Comparison of ENCODE assay signal across 15 cellular contexts in genomic region chr4:138869165-138869564, GRCh38.
DNase-seq lines count a peak whose midpoint lies in the region; ATAC-seq lines count a peak whose summit lies in the region.
"Had no signal": no experiment of that assay in that cellular context is flagged by ENCODE, and none has a peak within 500 bp of the region (broad histone marks: within the 10 kb centered on the region; RNA-seq: fewer than 3 reads in every experiment).

No MANE protein-coding gene starts in this region.

- no peak overlapping the region for H3K23ac ChIP-seq in mesenchymal stem cell (ENCODE audit: low read length in 2 of 2)

- no peaks in the 10 kb centered on the region for H3K9me3 Mint-ChIP-seq in stimulated activated naive B cell treated with anti-CD40 and anti-IgM and Interleukin-4, amounts not matched to agents 10 μg/mL and 1 μg/mL and 100 μg/mL, for 72 hours
- H3K9me3 Mint-ChIP-seq: CD8-positive, alpha-beta memory T cell had no signal

- H2BK120ac ChIP-seq in mesenchymal stem cell (ENCODE audit: low read depth, low read length), result no peak overlapping the region

- no peak overlapping the region for H3K4me3 Mint-ChIP-seq in stimulated activated naive B cell treated with anti-CD40 and anti-IgM and Interleukin-4, amounts not matched to agents 10 μg/mL and 1 μg/mL and 100 μg/mL, for 72 hours
- H3K4me3 Mint-ChIP-seq: CD8-positive, alpha-beta memory T cell had no signal

- no peak overlapping the region for H4K91ac ChIP-seq in mesenchymal stem cell (ENCODE audit: low read length)

- H4K8ac ChIP-seq in mesenchymal stem cell (ENCODE audit: low read length), result no peak overlapping the region

- no peaks in the 10 kb centered on the region for H3K36me3 Mint-ChIP-seq in stimulated activated naive B cell treated with anti-CD40 and anti-IgM and Interleukin-4, amounts not matched to agents 10 μg/mL and 1 μg/mL and 100 μg/mL, for 72 hours
- H3K36me3 Mint-ChIP-seq: CD8-positive, alpha-beta memory T cell had no signal

- no peaks in the 10 kb centered on the region for H3K9me3 ChIP-seq in SK-N-MC (ENCODE audit: low read depth, low read length)
- H3K9me3 ChIP-seq in mesenchymal stem cell (ENCODE audit: control insufficient read depth, low read length), result no peaks in the 10 kb centered on the region
- H3K9me3 ChIP-seq: BLaER1, Caco-2 had no signal

- H3K18ac ChIP-seq in mesenchymal stem cell (ENCODE audit: low read depth in 1 of 2, low read length in 2 of 2), result no peak overlapping the region

- no CpG with 5 or more reads among the region's 1 CpG for WGBS in mesenchymal stem cell

- H3K4me3 ChIP-seq in SK-N-MC (no peak overlapping the region), mesenchymal stem cell (ENCODE audit: insufficient read depth in 1 of 2, low read depth in 1 of 2, low read length in 2 of 2) (no peak overlapping the region)
- H3K4me3 ChIP-seq: BLaER1, GM12878 had no signal

- no peak overlapping the region for H3K4me2 ChIP-seq in mesenchymal stem cell (ENCODE audit: low read length, poor library complexity, severe bottlenecking)
- H3K4me2 ChIP-seq: BLaER1 had no signal

- peaks cover 0 to 36% of the 10 kb centered on the region in 2 experiments for H3K27me3 ChIP-seq in mesenchymal stem cell (ENCODE audit: control insufficient read depth in 1 of 2, insufficient read depth in 1 of 2, low read length in 2 of 2)
- H3K27me3 ChIP-seq: BLaER1 had no signal

- no peak overlapping the region for H3K27ac Mint-ChIP-seq in stimulated activated naive B cell treated with anti-CD40 and anti-IgM and Interleukin-4, amounts not matched to agents 10 μg/mL and 1 μg/mL and 100 μg/mL, for 72 hours
- H3K27ac Mint-ChIP-seq: CD8-positive, alpha-beta memory T cell had no signal

- H3K27me3 Mint-ChIP-seq in stimulated activated naive B cell treated with anti-CD40 and anti-IgM and Interleukin-4, amounts not matched to agents 10 μg/mL and 1 μg/mL and 100 μg/mL, for 72 hours, result peaks cover 3 to 9% of the 10 kb centered on the region in 2 donors

- peaks cover 5% of the 10 kb centered on the region for H3K4me1 ChIP-seq in mesenchymal stem cell (ENCODE audit: control insufficient read depth, insufficient read depth, low read depth, low read length)

- H2AFZ ChIP-seq in mesenchymal stem cell (ENCODE audit: low read depth, low read length), result no peak overlapping the region

- no peaks in the 10 kb centered on the region for H3K79me1 ChIP-seq in mesenchymal stem cell (replicated peaks; ENCODE audit: low read length, poor library complexity, severe bottlenecking)

- no peak overlapping the region for H3K9ac ChIP-seq in SK-N-MC (ENCODE audit: insufficient read length)
- H3K9ac ChIP-seq in mesenchymal stem cell (ENCODE audit: low read length), result no peak overlapping the region
- H3K9ac ChIP-seq: BLaER1 had no signal

- no peak overlapping the region for H2AK5ac ChIP-seq in mesenchymal stem cell (ENCODE audit: low read length, severe bottlenecking)

- H3K4me1 Mint-ChIP-seq in stimulated activated naive B cell treated with anti-CD40 and anti-IgM and Interleukin-4, amounts not matched to agents 10 μg/mL and 1 μg/mL and 100 μg/mL, for 72 hours, result no peaks in the 10 kb centered on the region

- ATAC-seq in stimulated activated naive B cell treated with anti-CD40 and anti-IgM and Interleukin-4, amounts not matched to agents 10 μg/mL and 1 μg/mL and 100 μg/mL, for 72 hours (replicated peaks), result no peak
- ATAC-seq: GM12878 had no signal

- H3K36me3 ChIP-seq in SK-N-MC (ENCODE audit: insufficient read depth, low read length) (no peaks in the 10 kb centered on the region), mesenchymal stem cell (ENCODE audit: control insufficient read depth in 1 of 2, insufficient read depth in 2 of 2, low read depth in 1 of 2, low read length in 2 of 2) (no peaks in the 10 kb centered on the region)
- H3K36me3 ChIP-seq: BLaER1 had no signal

- no peak overlapping the region for H2BK15ac ChIP-seq in mesenchymal stem cell (ENCODE audit: low read depth, poor library complexity, severe bottlenecking)

- no peak overlapping the region for H3K14ac ChIP-seq in mesenchymal stem cell (ENCODE audit: low read length in 2 of 2)

- H3K27ac ChIP-seq in SK-N-MC (peak overlapping the region; percentile 70; the same call in 1 of the 2 replicates), mesenchymal stem cell (ENCODE audit: low read length, poor library complexity, severe bottlenecking) (no peak overlapping the region)
- H3K27ac ChIP-seq: 22Rv1, BLaER1 had no signal

- DNase-seq in DMS153 treated with DMSO at 0.1 percent for 48 hours (lab: John Stamatoyannopoulos, UW; ENCODE audit: unreplicated experiment), result peak; percentile 22
- no peak for DNase-seq in DMS153 (lab: John Stamatoyannopoulos, UW)
- peak; percentile 3 for DNase-seq in NOMO-1 treated with DMSO at 0.1 percent for 48 hours (lab: John Stamatoyannopoulos, UW; ENCODE audit: unreplicated experiment)
- no peak for DNase-seq in NOMO-1 treated with dmso at 0.1 percent for 144 hours (lab: John Stamatoyannopoulos, UW; ENCODE audit: unreplicated experiment)
- no peak for DNase-seq in SK-N-MC (ENCODE audit: low read depth, low spot score)
- peak; percentile 46 for DNase-seq in mesenchymal stem cell
- no peak for DNase-seq in stimulated activated naive B cell treated with anti-CD40 and anti-IgM and Interleukin-4, amounts not matched to agents 10 μg/mL and 1 μg/mL and 100 μg/mL, for 72 hours
- no peak for DNase-seq in NCI-H82 (lab: John Stamatoyannopoulos, UW)
- DNase-seq: AML-193; Caco-2; CD8-positive, alpha-beta memory T cell; DND-41 had no signal

- H2BK5ac ChIP-seq in mesenchymal stem cell (ENCODE audit: low read depth, low read length, poor library complexity, severe bottlenecking), result no peak overlapping the region

- H2BK12ac ChIP-seq in mesenchymal stem cell (ENCODE audit: low read length in 2 of 2), result no peak overlapping the region

- no peak overlapping the region for H3K4ac ChIP-seq in mesenchymal stem cell (ENCODE audit: low read depth in 1 of 2, low read length in 2 of 2)

Comparison
In these comparisons a context has a peak if more than half of its experiments do, and no peak if none do; other contexts are left out.
1. DNase-seq: peak in DMS153 treated with DMSO at 0.1 percent for 48 hours (single experiment), NOMO-1 treated with DMSO at 0.1 percent for 48 hours (single experiment) and mesenchymal stem cell (single experiment); none in DMS153 (single experiment), NOMO-1 treated with dmso at 0.1 percent for 144 hours (single experiment), SK-N-MC (single experiment), stimulated activated naive B cell treated with anti-CD40 and anti-IgM and Interleukin-4, amounts not matched to agents 10 μg/mL and 1 μg/mL and 100 μg/mL, for 72 hours (single experiment) and NCI-H82 (single experiment).